Comparison of ENCODE assay signal across 8 cellular contexts in the genomic region with DNA sequence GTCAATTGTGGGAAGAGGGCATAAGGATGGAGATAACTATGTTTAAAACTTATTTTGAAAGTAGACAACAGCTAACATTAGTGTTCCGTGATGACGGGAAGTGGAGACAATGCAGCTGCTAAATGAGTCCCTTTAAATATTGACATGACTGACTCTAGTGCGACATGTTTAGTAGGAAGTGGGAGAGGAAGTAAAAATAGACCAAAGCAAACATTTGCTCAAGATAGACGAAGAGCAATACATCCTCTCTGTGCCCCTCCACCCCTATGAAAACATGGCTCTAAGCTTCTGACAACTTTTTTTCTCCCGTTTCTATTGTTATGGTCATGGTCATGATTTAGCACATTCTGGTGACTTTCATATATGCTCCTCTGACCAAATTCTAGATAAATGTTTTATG. TPM values are rescaled to one million over a fixed set of nuclear protein-coding genes. Genes with fewer than 3 reads are reported as not detected.
DNase-seq lines count a peak whose midpoint lies in the region; ATAC-seq, FAIRE-seq and TF ChIP-seq lines count a peak whose summit lies in the region.

No MANE protein-coding gene starts in this region.

- DNase-seq in GM12891 (ENCODE audit: insufficient read length, low spot score) (no peak), OCI-LY7 (ENCODE audit: low spot score) (peak; percentile 13), lung microvascular endothelial cell (ENCODE audit: low read depth in 2 of 2) (peak; percentile 47 to 95), NCI-H1436 treated with DMSO at 0.1 percent for 48 hours (lab: John Stamatoyannopoulos, UW) (no peak), midbrain (lab: John Stamatoyannopoulos, UW) (no peak), NCI-H2171 treated with DMSO at 0.1 percent for 48 hours (lab: John Stamatoyannopoulos, UW) (no peak)

- no peaks in the 10 kb centered on the region for H3K9me2 ChIP-seq in OCI-LY7 (ENCODE audit: insufficient read depth, low read length)

- POLR2A ChIA-PET in OCI-LY7 (lab: Charles Lee): interaction anchor here (0.7 kb wide), 1 partner anchor 32 kb away, joined by 3 read pairs; no protein-coding TSS in a partner anchor

- no peaks in the 10 kb centered on the region for H3K4me1 ChIP-seq in OCI-LY7 (ENCODE audit: insufficient read depth, low read length, poor library complexity, severe bottlenecking)

- TF ChIP-seq POLR2A in GM12891 (IDR thresholded peaks at IDR 0.05; ENCODE audit: low read depth, low read length): no peak

- CTCF ChIA-PET in OCI-LY7 (lab: Charles Lee; ENCODE audit: unreplicated experiment): no interaction called here

- no TSS peak for BruUV-seq in OCI-LY7 (replicated peaks; lab: Mats Ljungman, UMichigan)

- no peak overlapping the region for H3K4me3 ChIP-seq in OCI-LY7 (ENCODE audit: low read depth, low read length, poor library complexity, severe bottlenecking)

- ATAC-seq in GM21786 (IDR thresholded peaks at IDR 0.05; ENCODE audit: unreplicated experiment) (peak; percentile 70), GM19023 (IDR thresholded peaks at IDR 0.05; ENCODE audit: unreplicated experiment) (no peak)

- FAIRE-seq in GM12891 (lab: Jason Lieb, UNC): peak; percentile 45

- no peaks in the 10 kb centered on the region for H3K79me2 ChIP-seq in OCI-LY7 (ENCODE audit: insufficient read depth, low read depth, low read length)

- H4K20me1 ChIP-seq in OCI-LY7 (ENCODE audit: insufficient read depth, low read length): no peaks in the 10 kb centered on the region

- no peak overlapping the region for H3K27ac ChIP-seq in OCI-LY7 (ENCODE audit: low read depth, low read length, poor library complexity, severe bottlenecking)

- peak overlapping the region; percentile 24; the same call in 1 of the 2 replicates for H3K4me2 ChIP-seq in OCI-LY7 (ENCODE audit: low read length)

- TF ChIP-seq CTCF in OCI-LY7 (conservative IDR thresholded peaks at IDR 0.05; ENCODE audit: low read length): no peak

- intact Hi-C loops in OCI-LY7 (cut with micrococcal nuclease; ENCODE audit: unreplicated experiment): no loop called here

- H3K36me3 ChIP-seq in OCI-LY7 (ENCODE audit: insufficient read depth, low read length): no peaks in the 10 kb centered on the region

- no peaks in the 10 kb centered on the region for H3K9me3 ChIP-seq in OCI-LY7 (ENCODE audit: low read length)

- no peak overlapping the region for H2AFZ ChIP-seq in OCI-LY7 (ENCODE audit: low read length)

TF ChIP-seq in GM12891, 5 proteins besides CTCF, POLR2A, EP300 and RAD21:
- peak; percentile 71 for TF ChIP-seq SPI1 (IDR thresholded peaks at IDR 0.05; ENCODE audit: low read depth, low read length)
- TF ChIP-seq POU2F2 (IDR thresholded peaks at IDR 0.05; ENCODE audit: low read depth, low read length): no peak

RNA-seq across cellular contexts. Expression of a gene that starts 60.0 kb away (rescaled TPM):
- polyA plus RNA-seq in GM12891 (2012; ENCODE audit: low read depth, missing spikeins): 0.04 TPM
- total RNA-seq in OCI-LY7 (2014; rRNA removed; shearing (Covaris generic)): not detected in 2 replicates
- total RNA-seq in OCI-LY7 (2022): 0.02 and 0.07 TPM in 2 replicates
- 4.4 and 13.3 TPM in 2 replicates for total RNA-seq in lung microvascular endothelial cell

Comparison
In these comparisons a context has a peak if more than half of its experiments do, and no peak if none do; other contexts are left out.
1. DNase-seq: peak in OCI-LY7 (single experiment) and lung microvascular endothelial cell (2 of 2); none in GM12891 (single experiment), NCI-H1436 treated with DMSO at 0.1 percent for 48 hours (single experiment), midbrain (single experiment) and NCI-H2171 treated with DMSO at 0.1 percent for 48 hours (single experiment).